Comparison of ENCODE assay signal across 26 cellular contexts in genomic region chr9:135793221-135794056, GRCh38.
"Had no signal": no experiment of that assay in that cellular context is flagged by ENCODE, and none has a peak within 500 bp of the region (broad histone marks: within the 10 kb centered on the region; RNA-seq: fewer than 3 reads in every experiment).

No MANE protein-coding gene starts in this region.

- H3K4me3 ChIP-seq: ascending aorta, breast epithelium, cardiac muscle cell, colonic mucosa, esophagus squamous epithelium, gastroesophageal sphincter had no signal

- H3K27ac ChIP-seq: ascending aorta, breast epithelium, cardiac muscle cell, colonic mucosa, epithelial cell of prostate, esophagus squamous epithelium, gastroesophageal sphincter had no signal

- H3K36me3 ChIP-seq: ascending aorta, breast epithelium, cardiac muscle cell, colonic mucosa, esophagus squamous epithelium, gastroesophageal sphincter had no signal

- DNase-seq: activated CD4-positive, alpha-beta memory T cell treated with anti-CD3 and anti-CD28 coated beads, Interleukin-2, amount 10 ng/mL, durations not matched to agents 7 days and 5 days; activated CD4-positive, alpha-beta T cell treated with anti-CD3 and anti-CD28 coated beads for 1 hour; activated CD4-positive, alpha-beta T cell treated with anti-CD3 and anti-CD28 coated beads for 4 hours; activated CD4-positive, alpha-beta T cell treated with anti-CD3 and anti-CD28 coated beads, Interleukin-2, amount 10 ng/mL, durations not matched to agents 7 days and 5 days; activated CD4-positive, alpha-beta T cell treated with anti-CD3 and anti-CD28 coated beads, Interleukin-2, amount 50 U/mL, for 4 hours; activated CD4-positive, CD25-positive, alpha-beta regulatory T cell; activated CD8-positive, alpha-beta memory T cell treated with anti-CD3 and anti-CD28 coated beads, Interleukin-2, amount 50 U/mL, for 48 hours; activated gamma-delta T cell; activated naive CD4-positive, alpha-beta T cell; activated naive CD4-positive, alpha-beta T cell treated with anti-CD3 and anti-CD28 coated beads, Interleukin-2, amount 10 ng/mL, durations not matched to agents 7 days and 5 days; activated naive CD8-positive, alpha-beta T cell treated with anti-CD3 and anti-CD28 coated beads, Interleukin-2, amount 10 ng/mL, durations not matched to agents 7 days and 5 days; activated T-cell treated with anti-CD3 and anti-CD28 coated beads for 4 hours; activated T-cell treated with anti-CD3 and anti-CD28 coated beads, Interleukin-2, amount 50 U/mL, for 24 hours; activated T-cell treated with anti-CD3 and anti-CD28 coated beads, Interleukin-2, amount 50 U/mL, for 72 hours; central memory CD4-positive, alpha-beta T cell; cerebellar nuclear complex; colonic mucosa; effector CD8-positive, alpha-beta T cell; esophagus squamous epithelium; foreskin melanocyte; T-helper 2 cell had no signal

- H3K4me1 ChIP-seq: breast epithelium, colonic mucosa had no signal

- H3K9me3 ChIP-seq: ascending aorta, breast epithelium, colonic mucosa, esophagus squamous epithelium, gastroesophageal sphincter had no signal

- H3K27me3 ChIP-seq: ascending aorta, cardiac muscle cell, colonic mucosa had no signal
